In the genomic region with DNA sequence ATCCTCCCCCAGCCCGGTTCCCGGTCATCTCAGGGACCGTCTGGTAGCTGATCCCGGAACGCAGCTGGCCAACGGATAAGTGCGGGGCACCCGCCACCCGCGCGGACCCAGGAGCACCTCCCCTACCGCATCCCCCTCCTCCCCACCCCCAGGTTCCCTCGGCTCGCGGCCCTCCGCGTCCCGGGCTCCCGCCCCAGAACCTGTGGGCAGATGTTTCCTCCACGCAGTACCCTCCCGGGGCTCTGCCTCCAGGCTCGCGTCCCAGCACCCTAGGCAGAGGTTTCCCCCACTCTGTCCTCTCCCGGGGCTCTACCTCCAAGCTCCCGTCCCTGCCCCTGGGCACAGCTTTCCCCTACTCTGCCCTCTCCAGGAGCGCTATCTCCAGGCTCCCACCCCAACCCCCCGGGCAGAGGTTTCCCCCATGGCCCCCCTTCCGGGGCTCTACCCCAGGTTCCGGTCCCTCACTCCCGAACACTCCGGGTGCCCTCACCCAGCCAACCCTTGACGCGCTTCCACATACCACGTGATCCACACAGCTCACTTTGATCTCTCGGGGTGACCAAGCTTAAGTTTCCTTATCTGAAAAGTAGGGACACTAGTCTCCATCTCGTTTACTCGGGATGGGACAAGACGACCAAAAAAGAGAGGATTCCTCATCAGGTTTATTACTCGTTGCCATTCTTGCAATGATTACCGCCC, we compare ENCODE assay signal across 8 cellular contexts. TPM values are rescaled to one million over a fixed set of nuclear protein-coding genes. Genes with fewer than 3 reads are reported as not detected.
DNase-seq lines count a peak whose midpoint lies in the region; ATAC-seq and TF ChIP-seq lines count a peak whose summit lies in the region.

TSS of gene CCDC38 (minus strand) at position 83 of the 699 bp plus-strand sequence. CDS start 6,105 bp downstream, outside the sequence.

- peaks cover 19% of the 10 kb centered on the region for H3K27me3 Mint-ChIP-seq in activated naive CD4-positive, alpha-beta T cell treated with anti-CD3 and anti-CD28 coated beads, Interleukin-2, amount 10 ng/mL, durations not matched to agents 7 days and 5 days

- H3K27me3 ChIP-seq in GM06990 (replicated peaks; ENCODE audit: control insufficient read depth, insufficient read depth, low read length) (no peaks in the 10 kb centered on the region), HCT116 (ENCODE audit: insufficient read depth, low read length) (0 out of 2 replicates have a peak, but pooled peaks cover 6% of the 10 kb centered on the region), MM.1S (replicated peaks; ENCODE audit: insufficient read depth, low read length) (no peaks in the 10 kb centered on the region), ovary (no peaks in the 10 kb centered on the region), tibial artery (no peaks in the 10 kb centered on the region)

- DNase-seq in GM06990 (ENCODE audit: extremely low read depth, insufficient read length) (peak; percentile 74), HCT116 (ENCODE audit: low read depth, low spot score) (peak; percentile 73), MM.1S (peak; percentile 89), SK-N-DZ (ENCODE audit: low spot score) (peak; percentile 79), head of caudate nucleus (peak; percentile 68 to 94 (median 83)), ovary (peak; percentile 55 to 75 (median 63)), tibial artery (peak; percentile 73 to 79)
- DNase-seq in activated naive CD4-positive, alpha-beta T cell treated with anti-CD3 and anti-CD28 coated beads, Interleukin-2, amount 10 ng/mL, durations not matched to agents 7 days and 5 days: peak; percentile 91

- no peaks in the 10 kb centered on the region for H4K20me1 ChIP-seq in HCT116 (ENCODE audit: insufficient read depth)
- H4K20me1 ChIP-seq in MM.1S (ENCODE audit: insufficient read depth, low read length): no peaks in the 10 kb centered on the region

- TF ChIP-seq CTCF in GM06990 (IDR thresholded peaks at IDR 0.05; ENCODE audit: insufficient read depth, low read length, poor library complexity, severe bottlenecking): no peak
- no peak for TF ChIP-seq CTCF in HCT116 (IDR thresholded peaks at IDR 0.05 in 2 of 3, conservative IDR thresholded peaks at IDR 0.05 in 1 of 3; ENCODE audit: borderline replicate concordance in 1 of 3, insufficient read depth in 1 of 3, low read depth in 2 of 3, low read length in 2 of 3)
- TF ChIP-seq CTCF in MM.1S (IDR thresholded peaks at IDR 0.05; ENCODE audit: low read length): no peak
- no peak for TF ChIP-seq CTCF in ovary (IDR thresholded peaks at IDR 0.05)
- no peak for TF ChIP-seq CTCF in tibial artery (IDR thresholded peaks at IDR 0.05)

- peak within 1 kb of the TSS; percentile 81 for H3K27ac Mint-ChIP-seq in activated naive CD4-positive, alpha-beta T cell treated with anti-CD3 and anti-CD28 coated beads, Interleukin-2, amount 10 ng/mL, durations not matched to agents 7 days and 5 days

- no peak for TF ChIP-seq RAD21 in HCT116 (IDR thresholded peaks at IDR 0.05; ENCODE audit: low read depth)

- H3F3A ChIP-seq in MM.1S (ENCODE audit: insufficient read depth, low read length): no peaks in the 10 kb centered on the region

- H3K9me3 ChIP-seq in HCT116 (ENCODE audit: control insufficient read depth in 1 of 2, insufficient read depth in 1 of 2, low read depth in 1 of 2, low read length in 2 of 2) (no peaks in the 10 kb centered on the region), MM.1S (replicated peaks; ENCODE audit: insufficient read depth, low read length) (no peaks in the 10 kb centered on the region), ovary (no peaks in the 10 kb centered on the region), tibial artery (no peaks in the 10 kb centered on the region)

- H3K36me3 Mint-ChIP-seq in activated naive CD4-positive, alpha-beta T cell treated with anti-CD3 and anti-CD28 coated beads, Interleukin-2, amount 10 ng/mL, durations not matched to agents 7 days and 5 days: no peaks in the 10 kb centered on the region

- peak within 1 kb of the TSS; percentile 99 for H2AFZ ChIP-seq in HCT116 (ENCODE audit: low read depth, low read length, poor library complexity, severe bottlenecking)
- peak within 1 kb of the TSS; percentile 93 for H2AFZ ChIP-seq in MM.1S (ENCODE audit: low read length)

- H3K9me3 Mint-ChIP-seq in activated naive CD4-positive, alpha-beta T cell treated with anti-CD3 and anti-CD28 coated beads, Interleukin-2, amount 10 ng/mL, durations not matched to agents 7 days and 5 days: no peaks in the 10 kb centered on the region

- H3K27ac ChIP-seq in HCT116 (ENCODE audit: low read depth, low read length): peak within 1 kb of the TSS; percentile 80
- peak within 1 kb of the TSS; percentile 17; the same call in 1 of the 2 replicates for H3K27ac ChIP-seq in MM.1S (ENCODE audit: low read length)
- H3K27ac ChIP-seq in ovary: peak within 1 kb of the TSS; percentile 21 to 34
- peak within 1 kb of the TSS; percentile 66 to 70 for H3K27ac ChIP-seq in tibial artery

- no peak for TF ChIP-seq EP300 in ovary (IDR thresholded peaks at IDR 0.05)

- H3K79me2 ChIP-seq in HCT116 (ENCODE audit: insufficient read depth, low read length) (no peaks in the 10 kb centered on the region), MM.1S (ENCODE audit: low read length) (no peaks in the 10 kb centered on the region)

- BruUV-seq in HCT116 (replicated peaks; lab: Mats Ljungman, UMichigan): no TSS peak

- H3K4me3 ChIP-seq in GM06990 (replicated peaks; ENCODE audit: low read depth, low read length): peak within 1 kb of the TSS; percentile 83
- H3K4me3 ChIP-seq in HCT116 (replicated peaks in 1 of 2; ENCODE audit: low read depth in 1 of 2, low read length in 2 of 2): peak within 1 kb of the TSS; percentile 76 to 89
- H3K4me3 ChIP-seq in MM.1S (ENCODE audit: low read length): peak within 1 kb of the TSS; percentile 85
- H3K4me3 ChIP-seq in ovary: peak within 1 kb of the TSS; percentile 65
- peak within 1 kb of the TSS; percentile 71 to 77 for H3K4me3 ChIP-seq in tibial artery

- no peaks in the 10 kb centered on the region for H3K36me3 ChIP-seq in GM06990 (ENCODE audit: control insufficient read depth, insufficient read depth, low read length)
- no peaks in the 10 kb centered on the region for H3K36me3 ChIP-seq in HCT116 (ENCODE audit: control insufficient read depth in 1 of 2, insufficient read depth in 2 of 2, low read length in 2 of 2)
- no peaks in the 10 kb centered on the region for H3K36me3 ChIP-seq in MM.1S (replicated peaks; ENCODE audit: insufficient read depth, low read length)
- no peaks in the 10 kb centered on the region for H3K36me3 ChIP-seq in ovary
- H3K36me3 ChIP-seq in tibial artery: no peaks in the 10 kb centered on the region

- H3K9ac ChIP-seq in HCT116 (ENCODE audit: low read length): peak within 1 kb of the TSS; percentile 81
- peak within 1 kb of the TSS; percentile 72 for H3K9ac ChIP-seq in MM.1S (ENCODE audit: low read length)

- peak; percentile 26 for TF ChIP-seq POLR2A in HCT116 (IDR thresholded peaks at IDR 0.05; ENCODE audit: borderline replicate concordance, extremely low read depth, insufficient read depth, insufficient read length)
- TF ChIP-seq POLR2A in ovary (IDR thresholded peaks at IDR 0.05): no peak

- POLR2A ChIA-PET in HCT116 (lab: Charles Lee): interaction anchor here (0.7 to 2.5 kb wide), 4 partner anchors 9 to 537 kb away, joined by 3 to 11 read pairs (median 4); no protein-coding TSS in a partner anchor

- RAD21 ChIA-PET in HCT116 (lab: Charles Lee; ENCODE audit: low non-redundant PET in 1 of 2, low total read pairs in 2 of 2, uncharacterized antibody in 2 of 2, unreplicated experiment in 2 of 2): no interaction called here

- ATAC-seq in HCT116: peak; percentile 91

- 0 to 1% (median 0%) methylated on average over 40 of the region's 40 CpGs for WGBS in ovary, 3 donors

- H3K4me1 ChIP-seq in HCT116 (ENCODE audit: control insufficient read depth in 1 of 2, insufficient read depth in 2 of 2, low read length in 2 of 2): peaks cover 4 to 8% of the 10 kb centered on the region in 2 experiments; a peak in 3 of 4 replicates
- no peaks in the 10 kb centered on the region; the same call in 1 of the 2 replicates for H3K4me1 ChIP-seq in MM.1S (ENCODE audit: low read length)
- no peaks in the 10 kb centered on the region for H3K4me1 ChIP-seq in ovary (ENCODE audit: insufficient read depth)
- H3K4me1 ChIP-seq in tibial artery: peaks cover 0 to 15% (median 4%) of the 10 kb centered on the region in 4 donors

- H3K9me2 ChIP-seq in HCT116 (ENCODE audit: insufficient read depth) (no peaks in the 10 kb centered on the region), MM.1S (replicated peaks; ENCODE audit: insufficient read depth, low read length) (no peaks in the 10 kb centered on the region)

- CTCF ChIA-PET in HCT116 (lab: Charles Lee): interaction anchor here (0.7 to 1.5 kb wide), 3 partner anchors 11 to 56 kb away, joined by 3 to 8 read pairs (median 4); no protein-coding TSS in a partner anchor
- CTCF ChIA-PET in activated naive CD4-positive, alpha-beta T cell treated with anti-CD3 and anti-CD28 coated beads, Interleukin-2, amount 10 ng/mL, durations not matched to agents 7 days and 5 days (lab: Charles Lee): interaction anchor here (1.4 to 4.1 kb wide), 4 partner anchors 12 to 56 kb away, joined by 5 to 30 read pairs (median 9); partner anchors contain the start of gene HAL

- peaks cover 9% of the 10 kb centered on the region for H3K4me1 Mint-ChIP-seq in activated naive CD4-positive, alpha-beta T cell treated with anti-CD3 and anti-CD28 coated beads, Interleukin-2, amount 10 ng/mL, durations not matched to agents 7 days and 5 days

- intact Hi-C loops in HCT116 (cut with micrococcal nuclease): no loop called here
- intact Hi-C loops in head of caudate nucleus (cut with DNase I): no loop called here
- intact Hi-C loops in ovary (cut with DNase I): no loop called here
- intact Hi-C loops in tibial artery (cut with DNase I; ENCODE audit: low total_unique reads): loop anchor here (10.0 kb wide), 1 partner anchor 88 kb away; the partner anchor contains the start of gene SNRPF

- peak within 1 kb of the TSS; percentile 91 for H3K4me2 ChIP-seq in HCT116 (ENCODE audit: low read length)
- H3K4me2 ChIP-seq in MM.1S (ENCODE audit: low read depth, low read length): peak within 1 kb of the TSS; percentile 74

- H3K4me3 Mint-ChIP-seq in activated naive CD4-positive, alpha-beta T cell treated with anti-CD3 and anti-CD28 coated beads, Interleukin-2, amount 10 ng/mL, durations not matched to agents 7 days and 5 days: peak within 1 kb of the TSS; percentile 91

RNA-seq across cellular contexts. Expression of gene CCDC38, which starts in this region (rescaled TPM):
- total RNA-seq in HCT116 (2021; ENCODE audit: unreplicated experiment) (0.27 TPM), ovary (under 1 TPM in 2 of 7 donors, not detected in 5; 0.25 to 0.37 TPM)
- polyA plus RNA-seq in HCT116 (2012): 0.02 and 0.03 TPM in 2 replicates
- 0.05 TPM in 1 of 2 replicates, not detected in the other for polyA plus RNA-seq in SK-N-DZ (2014; cell fraction: cytosol; rRNA removed)
- not detected in 2 replicates for polyA plus RNA-seq in SK-N-DZ (2014; cell fraction: nucleus; rRNA removed)
- under 1 TPM in 1 of 2 donors, not detected in 1; 0.22 TPM for polyA plus RNA-seq in ovary

Comparison
In these comparisons a context has a peak if more than half of its experiments do, and no peak if none do; other contexts are left out.
1. Peak in every context shown above with its lines: DNase-seq, ATAC-seq, H3K4me3 ChIP-seq and H3K27ac ChIP-seq.
2. Peak in DNase-seq, ATAC-seq, H3K4me3 ChIP-seq, H3K27ac ChIP-seq, H3K9ac ChIP-seq and H3K4me2 ChIP-seq in HCT116; RNA of the gene not detected or under 1 TPM.
3. Peak in DNase-seq, H3K4me3 ChIP-seq and H3K27ac ChIP-seq in ovary; RNA of the gene not detected or under 1 TPM.
4. H3K27ac ChIP-seq: peak in every context shown above with its lines; median percentile 80 in HCT116; 68 in tibial artery; 28 in ovary; 17 in MM.1S.